Comparison of ENCODE assay signal across 11 cellular contexts in the genomic region with DNA sequence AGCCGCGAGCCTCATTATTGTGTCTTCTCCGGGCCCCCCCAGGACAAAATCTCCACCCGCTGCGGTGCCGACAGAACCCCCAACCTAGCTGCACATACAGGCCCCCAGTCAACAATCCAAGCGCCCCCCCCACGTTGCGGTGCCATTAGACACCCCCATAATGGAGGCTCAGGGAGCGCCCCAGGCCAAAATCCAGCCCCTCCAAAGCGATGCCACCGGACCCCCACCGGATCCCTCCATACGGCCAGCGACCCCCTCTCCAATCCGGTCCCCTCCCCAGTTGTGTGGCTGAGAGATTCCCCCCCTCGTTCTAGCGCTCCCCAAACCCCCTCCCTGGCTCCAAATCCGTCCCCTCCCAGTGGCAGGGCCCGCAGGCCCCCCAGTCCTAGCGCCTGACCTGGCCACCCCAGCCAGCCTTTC. TPM values are rescaled to one million over a fixed set of nuclear protein-coding genes. Genes with fewer than 3 reads are reported as not detected.
DNase-seq lines count a peak whose midpoint lies in the region; ATAC-seq and TF ChIP-seq lines count a peak whose summit lies in the region.
"Had no signal": no experiment of that assay in that cellular context is flagged by ENCODE, and none has a peak within 500 bp of the region (broad histone marks: within the 10 kb centered on the region; RNA-seq: fewer than 3 reads in every experiment).

No MANE protein-coding gene starts in this region.

- H3K4me1 Mint-ChIP-seq in activated T-cell treated with anti-CD3 and anti-CD28 coated beads, Interleukin-2, amount 50 U/mL, for 24 hours (ENCODE audit: low read depth) = peaks cover 6% of the 10 kb centered on the region
- peaks cover 7 to 16% (median 13%) of the 10 kb centered on the region in 4 donors for H3K4me1 Mint-ChIP-seq in naive thymus-derived CD8-positive, alpha-beta T cell
- H3K4me1 Mint-ChIP-seq: activated naive CD8-positive, alpha-beta T cell treated with anti-CD3 and anti-CD28 coated beads for 36 hours had no signal

- H3K27me3 Mint-ChIP-seq in activated T-cell treated with anti-CD3 and anti-CD28 coated beads, Interleukin-2, amount 50 U/mL, for 24 hours = peaks cover 76% of the 10 kb centered on the region
- H3K27me3 Mint-ChIP-seq in naive thymus-derived CD8-positive, alpha-beta T cell = peaks cover 27 to 75% (median 45%) of the 10 kb centered on the region in 5 donors

- H3K4me3 Mint-ChIP-seq in activated T-cell treated with anti-CD3 and anti-CD28 coated beads, Interleukin-2, amount 50 U/mL, for 24 hours = peak overlapping the region; percentile 38
- peak overlapping the region in 8 of 10 donors; percentile 22 to 60 (median 46) for H3K4me3 Mint-ChIP-seq in naive thymus-derived CD8-positive, alpha-beta T cell
- H3K4me3 Mint-ChIP-seq: activated naive CD8-positive, alpha-beta T cell treated with anti-CD3 and anti-CD28 coated beads for 36 hours had no signal

- H3K4me3 ChIP-seq in ectodermal cell (ENCODE audit: insufficient read depth, low read depth, low read length) (peak overlapping the region; percentile 55), upper lobe of left lung (peak overlapping the region in 3 of 4 donors; percentile 11 to 20 (median 15))
- no peak overlapping the region for H3K4me3 ChIP-seq in effector memory CD4-positive, alpha-beta T cell (ENCODE audit: insufficient read depth, low read depth, low read length, poor library complexity, severe bottlenecking)

- 0% methylated on average over 21 of the region's 21 CpGs for WGBS in ectodermal cell, 2 experiments
- 1% methylated on average over 11 of the region's 21 CpGs; no CpG with 5 or more reads in 1 of the 2 donors for WGBS in upper lobe of left lung, 2 donors

- H3K4me1 ChIP-seq in ectodermal cell (ENCODE audit: control insufficient read depth, insufficient read depth, low read length) (peaks cover 13% of the 10 kb centered on the region), upper lobe of left lung (peaks cover 15 to 30% (median 16%) of the 10 kb centered on the region in 4 donors)
- peaks cover 16% of the 10 kb centered on the region for H3K4me1 ChIP-seq in effector memory CD4-positive, alpha-beta T cell (ENCODE audit: control insufficient read depth, insufficient read depth, low read length, poor library complexity, severe bottlenecking)

- POLR2A ChIA-PET in naive thymus-derived CD8-positive, alpha-beta T cell (lab: Charles Lee) = no interaction called here

- H3K36me3 Mint-ChIP-seq in activated T-cell treated with anti-CD3 and anti-CD28 coated beads, Interleukin-2, amount 50 U/mL, for 24 hours (ENCODE audit: low read depth) = no peaks in the 10 kb centered on the region
- peaks cover 0 to 2% (median 0%) of the 10 kb centered on the region in 3 donors for H3K36me3 Mint-ChIP-seq in naive thymus-derived CD8-positive, alpha-beta T cell
- H3K36me3 Mint-ChIP-seq: activated naive CD8-positive, alpha-beta T cell treated with anti-CD3 and anti-CD28 coated beads for 36 hours had no signal

- no peak for DNase-seq in activated T-cell treated with anti-CD3 and anti-CD28 coated beads, Interleukin-2, amount 50 U/mL, for 24 hours
- no peak for DNase-seq in activated T-cell treated with anti-CD3 and anti-CD28 coated beads, Interleukin-2, amount 50 U/mL, for 1 hour
- no peak for DNase-seq in naive thymus-derived CD8-positive, alpha-beta T cell
- no peak for DNase-seq in upper lobe of left lung
- DNase-seq in stimulated activated CD4-positive, alpha-beta T cell treated with anti-CD3 and anti-CD28 coated beads, Interleukin-12 subunit alpha, Interleukin-12 subunit beta, amount 100 ng/mL, for 4 hours = no peak
- no peak for DNase-seq in effector memory CD4-positive, alpha-beta T cell
- DNase-seq in COLO668 (lab: John Stamatoyannopoulos, UW; ENCODE audit: unreplicated experiment) = no peak
- DNase-seq: left colon had no signal

- no peaks in the 10 kb centered on the region for H3K9me3 Mint-ChIP-seq in activated T-cell treated with anti-CD3 and anti-CD28 coated beads, Interleukin-2, amount 50 U/mL, for 24 hours
- H3K9me3 Mint-ChIP-seq in naive thymus-derived CD8-positive, alpha-beta T cell = no peaks in the 10 kb centered on the region
- H3K9me3 Mint-ChIP-seq: activated naive CD8-positive, alpha-beta T cell treated with anti-CD3 and anti-CD28 coated beads for 36 hours had no signal

- no peak for ATAC-seq in naive thymus-derived CD8-positive, alpha-beta T cell
- ATAC-seq in upper lobe of left lung (ENCODE audit: low FRiP score in 2 of 2) = no peak
- ATAC-seq: left colon had no signal

- TF ChIP-seq CTCF in upper lobe of left lung (IDR thresholded peaks at IDR 0.05) = no peak

- no peaks in the 10 kb centered on the region for H3K9me3 ChIP-seq in ectodermal cell (ENCODE audit: control insufficient read depth, low read length)
- no peaks in the 10 kb centered on the region for H3K9me3 ChIP-seq in upper lobe of left lung
- no peaks in the 10 kb centered on the region for H3K9me3 ChIP-seq in effector memory CD4-positive, alpha-beta T cell (ENCODE audit: control insufficient read depth, low read length)

- no peak for TF ChIP-seq EP300 in upper lobe of left lung (IDR thresholded peaks at IDR 0.05)

- H3K36me3 ChIP-seq in ectodermal cell (ENCODE audit: control insufficient read depth, insufficient read depth, low read length) = no peaks in the 10 kb centered on the region
- H3K36me3 ChIP-seq in upper lobe of left lung = no peaks in the 10 kb centered on the region
- H3K36me3 ChIP-seq in effector memory CD4-positive, alpha-beta T cell (ENCODE audit: control insufficient read depth, insufficient read depth, low read length) = no peaks in the 10 kb centered on the region

- H3K27ac ChIP-seq in ectodermal cell (ENCODE audit: insufficient read depth, low read depth, low read length, poor library complexity, severe bottlenecking) (no peak overlapping the region), upper lobe of left lung (no peak overlapping the region)
- H3K27ac ChIP-seq in effector memory CD4-positive, alpha-beta T cell (ENCODE audit: insufficient read depth, low read length, poor library complexity, severe bottlenecking) = no peak overlapping the region

- TF ChIP-seq POLR2A in upper lobe of left lung (IDR thresholded peaks at IDR 0.05) = no peak

- H3K27me3 ChIP-seq in ectodermal cell (ENCODE audit: control insufficient read depth, insufficient read depth, low read length, poor library complexity, severe bottlenecking) (peaks cover 24% of the 10 kb centered on the region), upper lobe of left lung (peaks cover 0 to 54% (median 36%) of the 10 kb centered on the region in 4 donors)
- peaks cover 47% of the 10 kb centered on the region for H3K27me3 ChIP-seq in effector memory CD4-positive, alpha-beta T cell (replicated peaks; ENCODE audit: control insufficient read depth, insufficient read depth, low read length, poor library complexity, severe bottlenecking)

- H3K27ac Mint-ChIP-seq in activated T-cell treated with anti-CD3 and anti-CD28 coated beads, Interleukin-2, amount 50 U/mL, for 24 hours = no peak overlapping the region
- no peak overlapping the region for H3K27ac Mint-ChIP-seq in naive thymus-derived CD8-positive, alpha-beta T cell
- H3K27ac Mint-ChIP-seq: activated naive CD8-positive, alpha-beta T cell treated with anti-CD3 and anti-CD28 coated beads for 36 hours had no signal

RNA-seq across cellular contexts. Expression of gene SEMA6B, which starts 21.5 kb away (rescaled TPM):
- 47.5 TPM for polyA plus RNA-seq in ectodermal cell (2013, experiment 1 of 4)
- 63.6 TPM for polyA plus RNA-seq in ectodermal cell (2013, experiment 2 of 4)
- 46.6 TPM for polyA plus RNA-seq in ectodermal cell (2013, experiment 3 of 4)
- polyA plus RNA-seq in ectodermal cell (2013, experiment 4 of 4) = 49.2 TPM
- total RNA-seq in naive thymus-derived CD8-positive, alpha-beta T cell = under 1 TPM; 0.60 to 0.68 TPM
- not detected for polyA plus RNA-seq in naive thymus-derived CD8-positive, alpha-beta T cell
- total RNA-seq in upper lobe of left lung = 10 to 100 TPM in 2 of 6 donors, 1 to 10 TPM in 4; 3.4 to 33.1 (median 7.6) TPM
- total RNA-seq: activated naive CD8-positive, alpha-beta T cell treated with anti-CD3 and anti-CD28 coated beads for 36 hours had no signal

RNA-seq across cellular contexts. Expression of gene LRG1, which starts 41.1 kb away (rescaled TPM):
- 0.13 TPM for polyA plus RNA-seq in ectodermal cell (2013, experiment 1 of 4)
- 0.05 TPM for polyA plus RNA-seq in ectodermal cell (2013, experiment 2 of 4)
- 0.16 TPM for polyA plus RNA-seq in ectodermal cell (2013, experiment 3 of 4)
- polyA plus RNA-seq in ectodermal cell (2013, experiment 4 of 4) = not detected
- not detected for total RNA-seq in naive thymus-derived CD8-positive, alpha-beta T cell
- not detected for polyA plus RNA-seq in naive thymus-derived CD8-positive, alpha-beta T cell
- total RNA-seq in upper lobe of left lung = 10 to 100 TPM in 4 of 6 donors, 1 to 10 TPM in 2; 7.3 to 19.9 (median 12.2) TPM

RNA-seq across cellular contexts. Expression of gene PLIN5, which starts 45.9 kb away (rescaled TPM):
- 0.93 TPM for polyA plus RNA-seq in ectodermal cell (2013, experiment 1 of 4)
- 1.2 TPM for polyA plus RNA-seq in ectodermal cell (2013, experiment 2 of 4)
- polyA plus RNA-seq in ectodermal cell (2013, experiment 3 of 4) = 1.3 TPM
- 1.4 TPM for polyA plus RNA-seq in ectodermal cell (2013, experiment 4 of 4)
- total RNA-seq in naive thymus-derived CD8-positive, alpha-beta T cell = 1 to 10 TPM; 2.3 to 2.6 TPM
- under 1 TPM; 0.28 to 0.90 (median 0.30) TPM for polyA plus RNA-seq in naive thymus-derived CD8-positive, alpha-beta T cell
- 10 to 100 TPM; 13.5 to 97.4 (median 23.0) TPM for total RNA-seq in upper lobe of left lung
- total RNA-seq: A172 had no signal

RNA-seq across cellular contexts. Expression of gene TNFAIP8L1, which starts 58.3 kb away (rescaled TPM):
- polyA plus RNA-seq in ectodermal cell (2013, experiment 1 of 4) = 10.1 TPM
- 8.7 TPM for polyA plus RNA-seq in ectodermal cell (2013, experiment 2 of 4)
- polyA plus RNA-seq in ectodermal cell (2013, experiment 3 of 4) = 9.0 TPM
- polyA plus RNA-seq in ectodermal cell (2013, experiment 4 of 4) = 10.5 TPM
- total RNA-seq in naive thymus-derived CD8-positive, alpha-beta T cell = 10 to 100 TPM; 19.1 to 20.7 TPM
- polyA plus RNA-seq in naive thymus-derived CD8-positive, alpha-beta T cell = 10 to 100 TPM in 2 of 3 donors, 1 to 10 TPM in 1; 5.6 to 16.5 (median 10.3) TPM
- 10 to 100 TPM in 3 of 6 donors, 1 to 10 TPM in 3; 4.4 to 17.5 (median 11.4) TPM for total RNA-seq in upper lobe of left lung

Comparison
In these comparisons a context has a peak if more than half of its experiments do, and no peak if none do; other contexts are left out.
1. RNA of gene LRG1, which starts 41.1 kb away (total RNA-seq): 7.3 to 19.9 TPM in upper lobe of left lung; not detected in naive thymus-derived CD8-positive, alpha-beta T cell; every median in the first group is over 4 times any median in the second.
2. RNA of gene PLIN5, which starts 45.9 kb away (total RNA-seq): 13.5 to 97.4 TPM in upper lobe of left lung; 2.3 to 2.6 TPM in naive thymus-derived CD8-positive, alpha-beta T cell; every median in the first group is over 4 times any median in the second.